2 cellular contexts compared by ENCODE assay signal in the genomic region with DNA sequence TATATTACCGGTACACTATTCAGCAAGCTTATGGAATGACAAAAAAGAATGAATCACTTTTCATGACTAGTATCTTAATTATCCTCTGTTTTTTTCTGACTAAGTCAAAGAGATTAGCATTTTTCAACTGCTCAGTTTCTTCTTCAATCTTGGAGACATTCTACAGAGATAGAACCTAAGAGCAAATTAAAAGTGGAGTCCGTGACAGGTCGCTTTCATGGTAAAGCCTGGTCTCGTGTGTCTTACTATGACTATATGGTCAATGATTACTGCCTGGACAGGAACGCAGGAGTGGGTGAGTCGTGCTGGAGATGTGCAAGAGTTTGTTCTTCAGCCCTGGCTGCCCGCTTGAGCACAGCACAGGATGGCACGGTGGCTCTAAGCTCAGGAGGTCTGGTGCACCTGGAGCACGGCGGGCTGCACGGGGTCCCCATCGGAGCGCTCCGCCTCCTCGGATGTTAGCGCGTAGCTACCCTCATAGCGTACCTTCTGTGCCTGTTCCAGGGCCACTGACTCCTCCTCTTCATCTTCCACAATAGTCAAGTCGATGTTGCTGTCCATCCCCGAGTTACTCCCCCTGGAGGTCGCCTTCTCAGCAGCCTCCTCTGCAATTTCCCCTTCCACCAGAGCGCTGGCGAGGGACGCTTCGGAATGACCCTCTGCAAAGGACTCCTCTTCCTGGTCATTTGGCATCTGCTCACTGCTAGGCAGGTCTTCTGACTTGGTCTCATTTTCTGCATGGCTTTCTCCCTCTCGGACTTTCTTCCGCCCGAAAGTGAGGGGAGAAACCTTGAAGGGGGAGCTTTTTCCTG.
TF ChIP-seq lines count a peak whose summit lies in the region.

No MANE protein-coding gene starts in this region.

TF ChIP-seq in H1, 55 proteins besides CTCF, POLR2A, EP300 and RAD21:
- TF ChIP-seq EGR1 (IDR thresholded peaks at IDR 0.05; ENCODE audit: borderline replicate concordance, low read depth, low read length) (no peak), TAF1 (IDR thresholded peaks at IDR 0.05; ENCODE audit: low read depth, low read length) (no peak), TBP (IDR thresholded peaks at IDR 0.05; ENCODE audit: low read depth, low read length) (no peak), CEBPB (IDR thresholded peaks at IDR 0.05; ENCODE audit: low read depth, low read length) (no peak), SRF (IDR thresholded peaks at IDR 0.05; ENCODE audit: low read depth, low read length) (no peak), KDM1A (IDR thresholded peaks at IDR 0.05; ENCODE audit: borderline replicate concordance, low read length) (no peak), SIN3A (conservative IDR thresholded peaks at IDR 0.05 in 1 of 2, IDR thresholded peaks at IDR 0.05 in 1 of 2; ENCODE audit: low read depth in 1 of 2, low read length in 2 of 2) (no peak), SIRT6 (IDR thresholded peaks at IDR 0.05; ENCODE audit: low read length) (no peak)
- TF ChIP-seq, protein P1, sequence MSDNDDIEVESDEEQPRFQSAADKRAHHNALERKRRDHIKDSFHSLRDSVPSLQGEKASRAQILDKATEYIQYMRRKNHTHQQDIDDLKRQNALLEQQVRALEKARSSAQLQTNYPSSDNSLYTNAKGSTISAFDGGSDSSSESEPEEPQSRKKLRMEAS (IDR thresholded peaks at IDR 0.05), result no peak

TF ChIP-seq in HepG2, 621 proteins besides CTCF, POLR2A, EP300 and RAD21:
- TF ChIP-seq ZNF484 (CRISPR knock-in tag; IDR thresholded peaks at IDR 0.05; ENCODE audit: borderline replicate concordance, low read depth) (no peak), ZMYM4 (CRISPR knock-in tag; IDR thresholded peaks at IDR 0.05) (0 out of 2 replicates have a peak, but pooled peaks have one; percentile 22), BRD4 (CRISPR knock-in tag; IDR thresholded peaks at IDR 0.05) (no peak), ARNT2 (CRISPR knock-in tag; IDR thresholded peaks at IDR 0.05; ENCODE audit: low read depth) (no peak), PHF21A (CRISPR knock-in tag; IDR thresholded peaks at IDR 0.05) (no peak)
